In the genomic region with DNA sequence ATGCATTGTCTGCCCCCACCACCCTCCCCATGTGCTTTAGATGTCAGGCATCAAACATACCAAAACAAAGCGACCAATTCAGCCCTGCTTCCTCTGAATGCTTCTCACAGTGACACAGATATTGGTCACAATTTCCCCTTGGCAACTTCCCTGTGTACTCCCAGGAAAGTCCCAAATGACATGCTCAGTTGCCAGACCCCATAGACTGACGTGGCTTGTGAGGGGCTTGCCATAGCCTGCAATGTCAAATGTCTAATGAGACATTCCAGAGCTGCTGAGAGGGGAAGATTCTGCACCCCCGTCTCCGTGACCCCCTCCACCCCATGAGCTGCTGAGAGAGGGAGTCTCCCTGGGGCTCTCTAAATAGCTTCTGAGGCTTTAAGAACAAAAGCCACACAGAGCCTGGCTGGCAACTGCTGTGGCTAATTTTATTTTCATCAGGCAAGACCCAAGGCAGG, we compare ENCODE assay signal across 1 cellular context.
TF ChIP-seq lines count a peak whose summit lies in the region.

No MANE protein-coding gene starts in this region.

TF ChIP-seq in SK-N-SH, 30 proteins besides CTCF, POLR2A, EP300 and RAD21 (continued from another document):
- TF ChIP-seq PBX3 (IDR thresholded peaks at IDR 0.05) (no peak), USF2 (IDR thresholded peaks at IDR 0.05; ENCODE audit: borderline replicate concordance, low read depth, low read length) (no peak), NFIC (IDR thresholded peaks at IDR 0.05; ENCODE audit: borderline replicate concordance) (no peak), CHD2 (IDR thresholded peaks at IDR 0.05; ENCODE audit: low read length, partially characterized antibody) (no peak)
